In genomic region chr12:52783563-52784316, GRCh38 we compare ENCODE assay signal across 8 cellular contexts. TPM values are rescaled to one million over a fixed set of nuclear protein-coding genes. Genes with fewer than 3 reads are reported as not detected.
"Had no signal": no experiment of that assay in that cellular context is flagged by ENCODE, and none has a peak within 500 bp of the region (broad histone marks: within the 10 kb centered on the region; RNA-seq: fewer than 3 reads in every experiment).

No MANE protein-coding gene starts in this region.

- DNase-seq: GM23248, GOT3, H7, HFFc6 had no signal

- ATAC-seq: HCT116, HepG2 had no signal

RNA-seq across cellular contexts. Expression of gene KRT76, which starts 6.6 kb away (rescaled TPM):
- total RNA-seq: GM23248, H4, H7, HepG2, HFFc6, HT1080 had no signal

RNA-seq across cellular contexts. Expression of gene KRT3, which starts 12.2 kb away (rescaled TPM):
- total RNA-seq: GM23248, H4, H7, HepG2, HFFc6 had no signal

RNA-seq across cellular contexts. Expression of gene KRT4, which starts 30.2 kb away (rescaled TPM):
- total RNA-seq: H4, H7, HepG2, HT1080 had no signal

RNA-seq across cellular contexts. Expression of gene KRT79, which starts 50.4 kb away (rescaled TPM):
- total RNA-seq: GM23248, H4, H7, HepG2, HFFc6 had no signal
